ENCODE assay signal across 1 cellular context in the genomic region with DNA sequence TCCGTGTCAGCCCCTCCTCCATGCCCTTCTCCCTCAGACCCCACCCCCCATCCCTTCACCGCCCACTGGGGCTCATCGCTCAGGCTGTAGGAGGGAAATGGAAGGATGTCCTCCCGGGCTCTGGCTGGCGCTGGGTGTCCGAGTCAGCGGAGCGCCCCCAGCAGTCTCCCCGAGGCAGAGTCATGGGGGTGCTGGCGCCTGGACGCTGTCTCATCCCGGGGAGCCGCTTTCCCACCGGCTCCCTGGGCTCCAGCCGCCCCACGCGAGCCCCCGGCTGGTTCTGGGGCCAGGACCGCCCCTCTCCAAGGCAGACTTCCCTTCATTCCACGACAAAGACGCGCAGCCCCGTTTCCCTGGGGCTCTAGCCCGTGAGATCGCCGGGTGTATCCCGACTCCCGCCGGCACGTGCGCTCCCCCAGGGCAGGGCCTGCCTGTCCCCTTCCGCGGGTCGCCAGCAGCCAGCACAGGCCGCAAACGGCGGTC.
TF ChIP-seq lines count a peak whose summit lies in the region.

No MANE protein-coding gene starts in this region.

TF ChIP-seq in endothelial cell of umbilical vein, 7 proteins besides CTCF, POLR2A, EP300 and RAD21:
- TF ChIP-seq GATA2 (IDR thresholded peaks at IDR 0.05; ENCODE audit: insufficient read depth, insufficient read length, low read depth, low read length) (no peak), POLR2AphosphoS5 (IDR thresholded peaks at IDR 0.05; ENCODE audit: insufficient read depth, low read depth, low read length) (no peak), MYC (IDR thresholded peaks at IDR 0.05; ENCODE audit: low read depth, low read length) (no peak), EZH2 (IDR thresholded peaks at IDR 0.05; ENCODE audit: borderline replicate concordance, low read depth, low read length, severe bottlenecking) (no peak), FOS (IDR thresholded peaks at IDR 0.05; ENCODE audit: borderline replicate concordance, insufficient read depth, low read length) (no peak), JUN (IDR thresholded peaks at IDR 0.05; ENCODE audit: borderline replicate concordance, insufficient read depth, insufficient read length, low read depth) (no peak)
- TF ChIP-seq, protein P1, sequence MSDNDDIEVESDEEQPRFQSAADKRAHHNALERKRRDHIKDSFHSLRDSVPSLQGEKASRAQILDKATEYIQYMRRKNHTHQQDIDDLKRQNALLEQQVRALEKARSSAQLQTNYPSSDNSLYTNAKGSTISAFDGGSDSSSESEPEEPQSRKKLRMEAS (IDR thresholded peaks at IDR 0.05; ENCODE audit: insufficient read depth, insufficient read length), result no peak
